ENCODE assay signal across 23 cellular contexts in the genomic region with DNA sequence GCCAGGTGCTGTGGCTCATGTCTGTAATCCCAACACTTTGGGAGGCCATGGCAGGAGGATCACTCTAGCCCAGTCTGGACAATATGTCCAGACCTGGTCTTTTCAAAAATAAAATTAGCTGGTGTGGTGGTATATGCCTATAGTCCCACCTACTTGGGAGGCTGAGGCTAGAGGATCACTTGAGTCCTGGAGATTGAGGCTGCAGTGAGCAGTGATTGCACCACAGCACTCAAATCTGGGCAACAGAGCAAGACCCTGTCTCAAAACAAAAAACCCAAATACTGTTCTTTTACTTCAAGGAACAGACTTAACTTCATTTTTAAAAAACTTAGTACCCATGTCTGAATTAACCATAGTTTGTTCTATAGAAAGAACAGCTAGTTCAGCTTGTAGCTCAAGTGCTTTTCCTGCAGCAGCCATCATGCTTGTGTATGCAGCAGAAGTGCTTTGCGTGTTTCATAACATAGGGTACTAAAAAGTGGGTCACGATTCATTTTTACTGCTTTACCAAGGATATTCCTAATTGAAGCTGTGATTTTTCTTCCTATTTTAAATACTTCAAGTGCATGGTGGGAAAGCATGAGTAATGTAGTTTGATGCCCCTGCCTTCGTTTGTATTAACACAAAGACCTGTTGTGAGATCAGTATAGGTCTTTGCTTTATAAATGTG. TPM values are rescaled to one million over a fixed set of nuclear protein-coding genes. Genes with fewer than 3 reads are reported as not detected.
A peak's percentile ranks its signal among the peaks of the same experiment; 100 is the strongest.
DNase-seq lines count a peak whose midpoint lies in the region; ATAC-seq and TF ChIP-seq lines count a peak whose summit lies in the region.
"Had no signal": no experiment of that assay in that cellular context is flagged by ENCODE, and none has a peak within 500 bp of the region (broad histone marks: within the 10 kb centered on the region; RNA-seq: fewer than 3 reads in every experiment).

No MANE protein-coding gene starts in this region.

- H3K4me3 ChIP-seq in left ventricle myocardium inferior (no peak overlapping the region), PC-9 (no peak overlapping the region), body of pancreas (no peak overlapping the region)
- H3K4me3 ChIP-seq: prostate gland, upper lobe of right lung had no signal

- no peak for DNase-seq in left ventricle myocardium inferior
- DNase-seq in left cardiac atrium: no peak
- no peak for DNase-seq in PC-9
- DNase-seq in memory B cell (ENCODE audit: low spot score in 2 of 2): no peak
- DNase-seq in UCSD-AML1 (lab: John Stamatoyannopoulos, UW; ENCODE audit: unreplicated experiment): no peak
- no peak for DNase-seq in foreskin melanocyte
- no peak for DNase-seq in body of pancreas
- DNase-seq: activated CD4-positive, alpha-beta T cell treated with anti-CD3 and anti-CD28 coated beads, Interleukin-2, amount 50 U/mL, for 4 hours; cerebellar nuclear complex; COR-L47; endodermal cell; HCEC 1CT; islet precursor cell; KBM-7; mesenchymal stem cell; NCI-H2081 treated with DMSO at 0.1 percent for 48 hours; NCI-H510A treated with DMSO at 0.1 percent for 48 hours; stimulated activated CD4-positive, alpha-beta T cell treated with anti-CD3 and anti-CD28 coated beads, Interleukin-12 subunit alpha, Interleukin-12 subunit beta, amount 100 ng/mL, for 4 hours; upper lobe of right lung had no signal

- H3K4me2 ChIP-seq in PC-9: no peak overlapping the region

- H3K36me3 ChIP-seq in left ventricle myocardium inferior: peaks cover 18% of the 10 kb centered on the region
- peaks cover 57% of the 10 kb centered on the region for H3K36me3 ChIP-seq in PC-9 (ENCODE audit: low read depth)
- no peaks in the 10 kb centered on the region for H3K36me3 ChIP-seq in body of pancreas (replicated peaks in 1 of 2; ENCODE audit: insufficient read depth in 1 of 2, low read depth in 2 of 2)
- H3K36me3 ChIP-seq: prostate gland had no signal

- H3K27ac ChIP-seq in left ventricle myocardium inferior (replicated peaks) (peak overlapping the region; percentile 17), PC-9 (0 out of 2 replicates have a peak overlapping the region, but pooled peaks have one; percentile 4), temporal lobe (ENCODE audit: low read depth, low read length) (peak overlapping the region; percentile 68), body of pancreas (peak overlapping the region in 2 of 4 donors; percentile 5 to 20)
- H3K27ac ChIP-seq: prostate gland, upper lobe of right lung had no signal

- H3K79me2 ChIP-seq in PC-9 (ENCODE audit: low read depth): peaks cover 100% of the 10 kb centered on the region

- peaks cover 15% of the 10 kb centered on the region for H3K36me3 Mint-ChIP-seq in memory B cell

- no peaks in the 10 kb centered on the region for H3K27me3 ChIP-seq in left ventricle myocardium inferior (ENCODE audit: low read depth)
- no peaks in the 10 kb centered on the region for H3K27me3 ChIP-seq in PC-9 (ENCODE audit: insufficient read depth, low read depth)
- H3K27me3 ChIP-seq in body of pancreas: no peaks in the 10 kb centered on the region
- H3K27me3 ChIP-seq: upper lobe of right lung had no signal

- no peaks in the 10 kb centered on the region for H3K9me2 ChIP-seq in PC-9 (ENCODE audit: insufficient read depth)

- peaks cover 100% of the 10 kb centered on the region for H3K4me1 ChIP-seq in left ventricle myocardium inferior
- H3K4me1 ChIP-seq in PC-9 (replicated peaks; ENCODE audit: insufficient read depth): peaks cover 57% of the 10 kb centered on the region
- H3K4me1 ChIP-seq in body of pancreas: peaks cover 97% of the 10 kb centered on the region

- no TSS peak for BruUV-seq in PC-9 (replicated peaks; lab: Mats Ljungman, UMichigan)

- peak overlapping the region; percentile 78 for H3K27ac Mint-ChIP-seq in memory B cell
- H3K27ac Mint-ChIP-seq: activated T-helper 1 cell treated with anti-CD3 and anti-CD28 coated beads, Interleukin-12 subunit alpha, Interleukin-12 subunit beta, Interleukin-2, Interleukin-4 antibody, amounts not matched to agents 30 ng/mL and 10 ng/mL and 1 ng/mL, durations not matched to agents 14 hours and 24 hours and 36 hours; endodermal cell; nephron had no signal

- peaks cover 48% of the 10 kb centered on the region; the same call in 1 of the 2 replicates for H3F3A ChIP-seq in PC-9 (ENCODE audit: insufficient read depth, low read depth)

- H3K4me3 Mint-ChIP-seq in memory B cell: peak overlapping the region; percentile 15
- H3K4me3 Mint-ChIP-seq: activated T-helper 1 cell treated with anti-CD3 and anti-CD28 coated beads, Interleukin-12 subunit alpha, Interleukin-12 subunit beta, Interleukin-2, Interleukin-4 antibody, amounts not matched to agents 30 ng/mL and 10 ng/mL and 1 ng/mL, durations not matched to agents 14 hours and 24 hours and 36 hours; endodermal cell; nephron had no signal

- H3K27me3 Mint-ChIP-seq in memory B cell: no peaks in the 10 kb centered on the region

- H3K4me1 Mint-ChIP-seq in memory B cell: peaks cover 61% of the 10 kb centered on the region

- 52 to 61% methylated on average over 3 of the region's 3 CpGs for WGBS in body of pancreas, 2 donors

- TF ChIP-seq CTCF in left ventricle myocardium inferior (IDR thresholded peaks at IDR 0.05; ENCODE audit: borderline replicate concordance) (no peak), PC-9 (conservative IDR thresholded peaks at IDR 0.05) (no peak), body of pancreas (IDR thresholded peaks at IDR 0.05) (no peak)

- intact Hi-C loops in left ventricle myocardium inferior (cut with micrococcal nuclease): no loop called here
- intact Hi-C loops in left cardiac atrium (cut with DNase I): no loop called here
- intact Hi-C loops in PC-9 (cut with micrococcal nuclease; ENCODE audit: unreplicated experiment): loop anchor here (5.0 kb wide), 1 partner anchor 113 kb away; no protein-coding TSS in a partner anchor
- intact Hi-C loops in body of pancreas (cut with DNase I): no loop called here

- H2AFZ ChIP-seq in PC-9: no peak overlapping the region

- H3K9me3 Mint-ChIP-seq in memory B cell: no peaks in the 10 kb centered on the region
- H3K9me3 Mint-ChIP-seq: activated T-helper 1 cell treated with anti-CD3 and anti-CD28 coated beads, Interleukin-12 subunit alpha, Interleukin-12 subunit beta, Interleukin-2, Interleukin-4 antibody, amounts not matched to agents 30 ng/mL and 10 ng/mL and 1 ng/mL, durations not matched to agents 14 hours and 24 hours and 36 hours; endodermal cell; nephron had no signal

- no peak for ATAC-seq in left cardiac atrium
- ATAC-seq in memory B cell (ENCODE audit: low read depth): no peak
- ATAC-seq in body of pancreas: no peak

- CTCF ChIA-PET in PC-9 (lab: Charles Lee): no interaction called here

- no peak for TF ChIP-seq POLR2A in body of pancreas (IDR thresholded peaks at IDR 0.05)

- H3K9me3 ChIP-seq in left ventricle myocardium inferior (replicated peaks) (no peaks in the 10 kb centered on the region), PC-9 (ENCODE audit: insufficient read depth, low read depth) (no peaks in the 10 kb centered on the region), body of pancreas (no peaks in the 10 kb centered on the region)
- H3K9me3 ChIP-seq: prostate gland, upper lobe of right lung had no signal

- H4K20me1 ChIP-seq in PC-9 (ENCODE audit: insufficient read depth): peaks cover 100% of the 10 kb centered on the region

- POLR2A ChIA-PET in PC-9 (lab: Charles Lee; ENCODE audit: unreplicated experiment): no interaction called here

RNA-seq across cellular contexts. Expression of gene EIF4H, which starts 5.9 kb away (rescaled TPM):
- total RNA-seq in left ventricle myocardium inferior: 159 TPM
- 100 to 1,000 TPM; 163 to 219 TPM for total RNA-seq in left cardiac atrium
- 315 and 459 TPM in 2 replicates for total RNA-seq in PC-9 (2021)
- 105 TPM for total RNA-seq in temporal lobe
- total RNA-seq in body of pancreas: 100 to 1,000 TPM; 107 to 163 TPM

RNA-seq across cellular contexts. Expression of gene LAT2, which starts 29.7 kb away (rescaled TPM):
- total RNA-seq in left ventricle myocardium inferior (2.4 TPM), left cardiac atrium (1 to 10 TPM; 4.2 to 5.6 TPM), PC-9 (2021) (1.8 and 3.5 TPM in 2 replicates), temporal lobe (0.98 TPM), body of pancreas (10 to 100 TPM in 1 of 2 donors, under 1 TPM in 1; 0.99 to 12.5 TPM)
